ENCODE assay signal across 18 cellular contexts in the genomic region with DNA sequence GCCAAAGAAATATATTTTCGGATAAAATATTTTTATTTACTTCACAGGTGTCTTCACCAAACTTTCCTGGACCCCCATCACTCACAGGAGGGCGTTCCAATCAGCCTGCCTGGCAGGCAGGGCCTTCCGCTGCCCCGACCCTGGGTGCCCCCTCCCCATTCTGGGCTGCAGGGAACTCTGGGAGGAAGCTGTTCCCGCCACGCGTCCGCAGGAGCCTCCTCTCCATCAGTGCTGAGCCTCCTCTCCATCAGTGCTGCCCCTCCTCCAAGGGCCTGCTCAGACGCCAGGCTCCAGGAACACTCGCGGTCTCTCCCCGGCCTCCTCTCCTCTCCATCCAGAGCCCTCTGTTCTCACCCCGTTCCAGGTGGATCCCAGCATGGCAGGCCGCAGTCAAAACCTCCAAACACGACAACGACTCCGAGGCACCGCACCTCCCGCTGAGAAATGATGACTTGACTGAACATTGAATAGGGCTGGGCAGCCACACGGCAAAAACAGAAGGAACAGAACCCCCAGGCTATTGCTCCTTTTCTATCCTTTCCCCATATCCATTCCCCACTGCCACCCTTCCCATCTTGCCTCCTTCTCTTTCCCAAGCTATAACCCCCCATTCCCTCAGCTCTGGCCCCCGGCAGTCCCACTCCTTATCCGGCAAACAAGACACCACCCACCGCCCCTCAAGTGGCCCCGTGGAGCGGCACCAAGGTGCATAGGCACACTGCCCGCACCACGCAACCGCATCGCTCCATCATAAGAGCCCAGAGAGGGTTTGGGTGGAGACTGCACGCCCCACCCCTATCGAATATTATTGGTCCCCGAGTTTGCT.
DNase-seq lines count a peak whose midpoint lies in the region; TF ChIP-seq lines count a peak whose summit lies in the region.
"Had no signal": no experiment of that assay in that cellular context is flagged by ENCODE, and none has a peak within 500 bp of the region (broad histone marks: within the 10 kb centered on the region; RNA-seq: fewer than 3 reads in every experiment).

No MANE protein-coding gene starts in this region.

- intact Hi-C loops in colonic mucosa (cut with DNase I) = no loop called here

- H3K36me3 Mint-ChIP-seq in brain (no peaks in the 10 kb centered on the region), osteocyte (ENCODE audit: unreplicated experiment) (no peaks in the 10 kb centered on the region)
- H3K36me3 Mint-ChIP-seq: CD4-positive, alpha-beta memory T cell had no signal

- no peak overlapping the region for H3K4me3 ChIP-seq in H7 (ENCODE audit: insufficient read depth, low read depth, low read length)
- no peak overlapping the region for H3K4me3 ChIP-seq in colonic mucosa

- H3K4me3 Mint-ChIP-seq in brain (no peak overlapping the region), osteocyte (ENCODE audit: unreplicated experiment) (no peak overlapping the region)
- H3K4me3 Mint-ChIP-seq: CD4-positive, alpha-beta memory T cell; HFFc6 had no signal

- peak; percentile 40 for DNase-seq in activated CD8-positive, alpha-beta memory T cell treated with anti-CD3 and anti-CD28 coated beads for 24 hours
- DNase-seq in activated CD8-positive, alpha-beta memory T cell treated with anti-CD3 and anti-CD28 coated beads, Interleukin-2, amount 50 U/mL, for 4 hours = no peak
- DNase-seq in H7 (peak; percentile 59), osteocyte (ENCODE audit: extremely low spot score, unreplicated experiment) (peak; percentile 80), SK-N-DZ (ENCODE audit: low spot score) (no peak), colonic mucosa (no peak)
- DNase-seq in central memory CD4-positive, alpha-beta T cell = no peak
- DNase-seq: BE2C; CD4-positive, alpha-beta memory T cell; GOT3; HFFc6; NCI-H1092 treated with DMSO at 0.1 percent for 48 hours; NCI-H146; NCI-H774; OCI-M1; SHP77 treated with DMSO at 0.1 percent for 48 hours had no signal

- H3K27me3 ChIP-seq in H7 (ENCODE audit: control insufficient read depth, insufficient read depth, low read length) = no peaks in the 10 kb centered on the region
- no peaks in the 10 kb centered on the region for H3K27me3 ChIP-seq in colonic mucosa
- H3K27me3 ChIP-seq: BE2C had no signal

- H3K9me3 ChIP-seq in colonic mucosa = no peaks in the 10 kb centered on the region
- H3K9me3 ChIP-seq: BE2C had no signal

- H3K4me1 Mint-ChIP-seq in brain (peaks cover 51% of the 10 kb centered on the region), osteocyte (ENCODE audit: unreplicated experiment) (no peaks in the 10 kb centered on the region)
- H3K4me1 Mint-ChIP-seq: CD4-positive, alpha-beta memory T cell had no signal

- no peaks in the 10 kb centered on the region for H3K4me1 ChIP-seq in colonic mucosa
- H3K4me1 ChIP-seq: BE2C had no signal

- H3K27ac ChIP-seq in colonic mucosa = no peak overlapping the region
- H3K27ac ChIP-seq: HL-60 had no signal

- H3K9me3 Mint-ChIP-seq in brain = peaks cover 0 to 6% (median 0%) of the 10 kb centered on the region in 5 experiments
- H3K9me3 Mint-ChIP-seq in osteocyte (ENCODE audit: unreplicated experiment) = peaks cover 2% of the 10 kb centered on the region

- H3K27me3 Mint-ChIP-seq in brain (peaks cover 3% of the 10 kb centered on the region), osteocyte (ENCODE audit: unreplicated experiment) (no peaks in the 10 kb centered on the region)

- H3K27ac Mint-ChIP-seq in brain = peak overlapping the region in 3 of 5 experiments; percentile 32 to 63 (median 36)
- H3K27ac Mint-ChIP-seq in osteocyte (ENCODE audit: unreplicated experiment) = no peak overlapping the region
- H3K27ac Mint-ChIP-seq: HFFc6 had no signal

- no peak overlapping the region for H3K9ac ChIP-seq in colonic mucosa (ENCODE audit: low read depth in 2 of 2, low read length in 2 of 2)

- TF ChIP-seq CTCF in brain (conservative IDR thresholded peaks at IDR 0.05) (no peak), osteocyte (IDR thresholded peaks at IDR 0.05) (no peak), colonic mucosa (IDR thresholded peaks at IDR 0.05) (no peak)

- no peaks in the 10 kb centered on the region for H3K36me3 ChIP-seq in H7 (replicated peaks; ENCODE audit: control insufficient read depth, insufficient read depth, low read length)
- H3K36me3 ChIP-seq in colonic mucosa = no peaks in the 10 kb centered on the region
- H3K36me3 ChIP-seq: BE2C had no signal

Comparison
In these comparisons a context has a peak if more than half of its experiments do, and no peak if none do; other contexts are left out.
1. DNase-seq: peak in activated CD8-positive, alpha-beta memory T cell treated with anti-CD3 and anti-CD28 coated beads for 24 hours (single experiment), H7 (single experiment) and osteocyte (single experiment); none in activated CD8-positive, alpha-beta memory T cell treated with anti-CD3 and anti-CD28 coated beads, Interleukin-2, amount 50 U/mL, for 4 hours (single experiment), central memory CD4-positive, alpha-beta T cell (single experiment), SK-N-DZ (single experiment) and colonic mucosa (single experiment).